In the genomic region with DNA sequence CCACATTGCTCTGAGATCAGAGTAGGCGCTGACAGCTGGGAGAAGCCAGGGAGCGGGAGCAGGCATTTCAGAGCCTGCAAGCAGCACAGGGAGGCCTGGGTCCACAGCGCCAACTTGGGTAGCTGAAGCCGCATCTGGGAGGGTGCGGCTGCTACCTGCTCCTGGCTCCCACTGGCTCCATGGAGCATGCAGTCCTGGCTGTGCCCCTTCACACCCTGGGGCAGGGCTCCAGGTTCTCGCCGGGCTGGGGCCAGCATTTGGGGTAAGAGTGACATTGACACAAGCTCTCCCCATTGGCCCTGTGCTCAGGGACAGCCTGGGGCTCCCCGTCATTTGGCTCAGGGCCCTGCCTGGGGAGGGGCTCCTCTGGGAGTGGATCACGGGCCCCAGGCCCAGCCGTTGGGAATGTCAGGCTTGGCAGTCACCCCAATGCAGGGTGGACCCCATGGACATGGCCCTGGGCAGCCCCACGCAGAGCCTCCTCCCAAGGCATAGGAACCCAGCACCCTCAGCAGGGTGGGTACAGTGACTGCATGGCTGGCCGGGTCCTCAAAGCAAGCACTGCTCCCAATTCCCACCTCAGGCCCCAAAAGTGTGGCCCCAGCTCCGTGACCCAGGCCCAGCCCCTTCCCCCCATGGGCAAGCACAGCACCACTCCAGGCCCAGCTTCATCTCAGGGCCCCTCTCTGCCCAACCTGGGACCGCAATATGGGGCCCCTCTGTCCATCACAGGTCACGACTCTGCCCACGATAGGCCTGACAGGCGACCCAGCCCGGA, we compare ENCODE assay signal across 25 cellular contexts.
"Had no signal": no experiment of that assay in that cellular context is flagged by ENCODE, and none has a peak within 500 bp of the region (broad histone marks: within the 10 kb centered on the region; RNA-seq: fewer than 3 reads in every experiment).

No MANE protein-coding gene starts in this region.

- H3K27ac ChIP-seq: hepatocyte, suprapubic skin, tibial nerve, uterus had no signal

- H3K4me3 Mint-ChIP-seq: activated naive CD4-positive, alpha-beta T cell treated with anti-CD3 and anti-CD28 coated beads for 36 hours; activated naive CD8-positive, alpha-beta T cell treated with anti-CD3 and anti-CD28 coated beads, Interleukin-2, amount 10 ng/mL, durations not matched to agents 7 days and 5 days; activated T-cell treated with anti-CD3 and anti-CD28 coated beads, Interleukin-2, amount 50 U/mL, for 24 hours; activated T-helper 17 cell treated with anti-CD3 and anti-CD28 coated beads, Interleukin-2, amount 50 U/mL, for 72 hours; dendritic cell treated with granulocyte-macrophage colony-stimulating factor and Interleukin-4, amounts not matched to agents 40 ng/mL and 50 ng/mL, for 4 days; immature natural killer cell; naive B cell; stimulated activated naive CD8-positive, alpha-beta T cell treated with anti-CD3 and anti-CD28 coated beads, Interleukin-15, amount 100 ng/mL, for 72 hours; T-helper 1 cell treated with Interleukin-12 subunit alpha and Interleukin-12 subunit beta and Interleukin-4 antibody, amounts not matched to agents 30 μg/mL and 1 μg/mL, for 36 hours; WTC11 had no signal

- H3K4me2 ChIP-seq: hepatocyte had no signal

- H3K79me2 ChIP-seq: hepatocyte had no signal

- H3K4me3 ChIP-seq: hepatocyte, suprapubic skin, tibial nerve, uterus had no signal

- H3K27ac Mint-ChIP-seq: activated naive CD4-positive, alpha-beta T cell treated with anti-CD3 and anti-CD28 coated beads for 36 hours; activated naive CD8-positive, alpha-beta T cell treated with anti-CD3 and anti-CD28 coated beads, Interleukin-2, amount 10 ng/mL, durations not matched to agents 7 days and 5 days; activated T-cell treated with anti-CD3 and anti-CD28 coated beads, Interleukin-2, amount 50 U/mL, for 24 hours; activated T-helper 17 cell treated with anti-CD3 and anti-CD28 coated beads, Interleukin-2, amount 50 U/mL, for 72 hours; dendritic cell treated with granulocyte-macrophage colony-stimulating factor and Interleukin-4, amounts not matched to agents 40 ng/mL and 50 ng/mL, for 4 days; immature natural killer cell; naive B cell; stimulated activated naive CD8-positive, alpha-beta T cell treated with anti-CD3 and anti-CD28 coated beads, Interleukin-15, amount 100 ng/mL, for 72 hours; T-helper 1 cell treated with Interleukin-12 subunit alpha and Interleukin-12 subunit beta and Interleukin-4 antibody, amounts not matched to agents 30 μg/mL and 1 μg/mL, for 36 hours; WTC11 had no signal

- H3K36me3 ChIP-seq: suprapubic skin, uterus had no signal

- H3K27me3 Mint-ChIP-seq: activated naive CD8-positive, alpha-beta T cell treated with anti-CD3 and anti-CD28 coated beads, Interleukin-2, amount 10 ng/mL, durations not matched to agents 7 days and 5 days; activated T-helper 17 cell treated with anti-CD3 and anti-CD28 coated beads, Interleukin-2, amount 50 U/mL, for 72 hours; dendritic cell treated with granulocyte-macrophage colony-stimulating factor and Interleukin-4, amounts not matched to agents 40 ng/mL and 50 ng/mL, for 4 days; naive B cell; stimulated activated naive CD8-positive, alpha-beta T cell treated with anti-CD3 and anti-CD28 coated beads, Interleukin-15, amount 100 ng/mL, for 72 hours had no signal

- H3K9me3 Mint-ChIP-seq: activated naive CD4-positive, alpha-beta T cell treated with anti-CD3 and anti-CD28 coated beads for 36 hours; activated T-cell treated with anti-CD3 and anti-CD28 coated beads, Interleukin-2, amount 50 U/mL, for 24 hours; activated T-helper 17 cell treated with anti-CD3 and anti-CD28 coated beads, Interleukin-2, amount 50 U/mL, for 72 hours; dendritic cell treated with granulocyte-macrophage colony-stimulating factor and Interleukin-4, amounts not matched to agents 40 ng/mL and 50 ng/mL, for 4 days; T-helper 1 cell treated with Interleukin-12 subunit alpha and Interleukin-12 subunit beta and Interleukin-4 antibody, amounts not matched to agents 30 μg/mL and 1 μg/mL, for 36 hours had no signal

- H3K4me1 ChIP-seq: suprapubic skin, tibial nerve, uterus had no signal

- H3K4me1 Mint-ChIP-seq: immature natural killer cell, naive B cell had no signal

- DNase-seq: activated CD8-positive, alpha-beta memory T cell treated with anti-CD3 and anti-CD28 coated beads for 24 hours; activated CD8-positive, alpha-beta memory T cell treated with anti-CD3 and anti-CD28 coated beads, Interleukin-2, amount 50 U/mL, for 4 hours; activated naive CD4-positive, alpha-beta T cell treated with anti-CD3 and anti-CD28 coated beads for 36 hours; activated naive CD8-positive, alpha-beta T cell treated with anti-CD3 and anti-CD28 coated beads, Interleukin-2, amount 10 ng/mL, durations not matched to agents 7 days and 5 days; activated T-cell treated with anti-CD3 and anti-CD28 coated beads, Interleukin-2, amount 50 U/mL, for 24 hours; amniotic stem cell; effector CD4-positive, alpha-beta T cell; foreskin fibroblast; immature natural killer cell; kidney glomerular epithelial cell; naive B cell; occipital lobe; retina; stimulated activated CD4-positive, alpha-beta T cell treated with anti-CD3 and anti-CD28 coated beads, Interleukin-1b, Interleukin-23, amount 100 ng/mL, for 48 hours; stimulated activated naive CD8-positive, alpha-beta T cell treated with anti-CD3 and anti-CD28 coated beads, Interleukin-15, amount 100 ng/mL, for 72 hours; T1000; uterus had no signal

- ATAC-seq: activated T-helper 17 cell treated with anti-CD3 and anti-CD28 coated beads, Interleukin-2, amount 50 U/mL, for 72 hours; stimulated activated naive CD8-positive, alpha-beta T cell treated with anti-CD3 and anti-CD28 coated beads, Interleukin-15, amount 100 ng/mL, for 72 hours had no signal

- H3K27me3 ChIP-seq: hepatocyte, suprapubic skin, tibial nerve, uterus had no signal

- H2AFZ ChIP-seq: hepatocyte had no signal

- FAIRE-seq: endometrium had no signal

- H3K36me3 Mint-ChIP-seq: immature natural killer cell had no signal

- H3K9me3 ChIP-seq: suprapubic skin, uterus had no signal
